Comparison of ENCODE assay signal across 33 cellular contexts in genomic region chr1:53645690-53646078, GRCh38.
"Had no signal": no experiment of that assay in that cellular context is flagged by ENCODE, and none has a peak within 500 bp of the region (broad histone marks: within the 10 kb centered on the region; RNA-seq: fewer than 3 reads in every experiment).

No MANE protein-coding gene starts in this region.

- H3K4me3 ChIP-seq: ascending aorta, breast epithelium, cardiac muscle cell, esophagus muscularis mucosa, gastrocnemius medialis, heart left ventricle had no signal

- H3K27ac Mint-ChIP-seq: activated B cell treated with CpG ODN at 0.5 μM for 24 hours; activated CD4-positive, alpha-beta memory T cell treated with anti-CD3 and anti-CD28 coated beads, Interleukin-2, amount 10 ng/mL, durations not matched to agents 7 days and 5 days; activated CD4-positive, alpha-beta T cell treated with anti-CD3 and anti-CD28 coated beads, Interleukin-2, amount 10 ng/mL, durations not matched to agents 7 days and 5 days; activated naive CD4-positive, alpha-beta T cell treated with anti-CD3 and anti-CD28 coated beads for 36 hours; activated naive CD4-positive, alpha-beta T cell treated with anti-CD3 and anti-CD28 coated beads, Interleukin-2, amount 50 U/mL, for 72 hours; activated naive CD8-positive, alpha-beta T cell treated with anti-CD3 and anti-CD28 coated beads, Interleukin-2, amount 10 ng/mL, durations not matched to agents 7 days and 5 days; activated T-helper 17 cell treated with anti-CD3 and anti-CD28 coated beads, Interleukin-2, amount 50 U/mL, for 72 hours; effector memory CD8-positive, alpha-beta T cell; T-helper 17 cell; T-helper 2 cell treated with Interferon-gamma antibody and Interleukin-4, amounts not matched to agents 5 μg/mL and 100 μg/mL, for 36 hours had no signal

- ATAC-seq: activated naive CD4-positive, alpha-beta T cell treated with anti-CD3 and anti-CD28 coated beads, Interleukin-2, amount 50 U/mL, for 72 hours; activated T-cell treated with anti-CD3 and anti-CD28 coated beads, Interleukin-2, amount 50 U/mL, for 4 hours; activated T-helper 17 cell treated with anti-CD3 and anti-CD28 coated beads, Interleukin-2, amount 50 U/mL, for 72 hours; effector memory CD8-positive, alpha-beta T cell; foreskin keratinocyte; gastrocnemius medialis; heart left ventricle; T-helper 17 cell had no signal

- H3K36me3 Mint-ChIP-seq: activated naive CD4-positive, alpha-beta T cell treated with anti-CD3 and anti-CD28 coated beads, Interleukin-2, amount 50 U/mL, for 72 hours; activated naive CD8-positive, alpha-beta T cell treated with anti-CD3 and anti-CD28 coated beads, Interleukin-2, amount 10 ng/mL, durations not matched to agents 7 days and 5 days; brain had no signal

- H3K4me1 Mint-ChIP-seq: activated B cell treated with CpG ODN at 0.5 μM for 24 hours; activated CD4-positive, alpha-beta memory T cell treated with anti-CD3 and anti-CD28 coated beads, Interleukin-2, amount 10 ng/mL, durations not matched to agents 7 days and 5 days; activated CD4-positive, alpha-beta T cell treated with anti-CD3 and anti-CD28 coated beads, Interleukin-2, amount 10 ng/mL, durations not matched to agents 7 days and 5 days; activated naive CD8-positive, alpha-beta T cell treated with anti-CD3 and anti-CD28 coated beads, Interleukin-2, amount 10 ng/mL, durations not matched to agents 7 days and 5 days; activated T-helper 17 cell treated with anti-CD3 and anti-CD28 coated beads, Interleukin-2, amount 50 U/mL, for 72 hours; central memory CD8-positive, alpha-beta T cell had no signal

- H3K4me3 Mint-ChIP-seq: activated B cell treated with CpG ODN at 0.5 μM for 24 hours; activated CD4-positive, alpha-beta memory T cell treated with anti-CD3 and anti-CD28 coated beads, Interleukin-2, amount 10 ng/mL, durations not matched to agents 7 days and 5 days; activated CD4-positive, alpha-beta T cell treated with anti-CD3 and anti-CD28 coated beads, Interleukin-2, amount 10 ng/mL, durations not matched to agents 7 days and 5 days; activated naive CD4-positive, alpha-beta T cell treated with anti-CD3 and anti-CD28 coated beads for 36 hours; activated naive CD8-positive, alpha-beta T cell treated with anti-CD3 and anti-CD28 coated beads, Interleukin-2, amount 10 ng/mL, durations not matched to agents 7 days and 5 days; activated T-cell treated with anti-CD3 and anti-CD28 coated beads, Interleukin-2, amount 50 U/mL, for 4 hours; activated T-helper 17 cell treated with anti-CD3 and anti-CD28 coated beads, Interleukin-2, amount 50 U/mL, for 72 hours; brain; central memory CD8-positive, alpha-beta T cell; effector memory CD8-positive, alpha-beta T cell; T-helper 17 cell; T-helper 2 cell treated with Interferon-gamma antibody and Interleukin-4, amounts not matched to agents 5 μg/mL and 100 μg/mL, for 36 hours had no signal

- H3K4me1 ChIP-seq: ascending aorta, breast epithelium, esophagus muscularis mucosa, foreskin keratinocyte, gastrocnemius medialis had no signal

- H3K9me3 ChIP-seq: ascending aorta, breast epithelium, esophagus muscularis mucosa, gastrocnemius medialis, heart left ventricle had no signal

- H3K9me3 Mint-ChIP-seq: activated B cell treated with CpG ODN at 0.5 μM for 24 hours; activated CD4-positive, alpha-beta memory T cell treated with anti-CD3 and anti-CD28 coated beads, Interleukin-2, amount 10 ng/mL, durations not matched to agents 7 days and 5 days; activated CD4-positive, alpha-beta T cell treated with anti-CD3 and anti-CD28 coated beads, Interleukin-2, amount 10 ng/mL, durations not matched to agents 7 days and 5 days; activated naive CD4-positive, alpha-beta T cell treated with anti-CD3 and anti-CD28 coated beads for 36 hours; activated naive CD4-positive, alpha-beta T cell treated with anti-CD3 and anti-CD28 coated beads, Interleukin-2, amount 50 U/mL, for 72 hours; activated naive CD8-positive, alpha-beta T cell treated with anti-CD3 and anti-CD28 coated beads, Interleukin-2, amount 10 ng/mL, durations not matched to agents 7 days and 5 days; activated T-cell treated with anti-CD3 and anti-CD28 coated beads, Interleukin-2, amount 50 U/mL, for 4 hours; activated T-helper 17 cell treated with anti-CD3 and anti-CD28 coated beads, Interleukin-2, amount 50 U/mL, for 72 hours; central memory CD8-positive, alpha-beta T cell; effector memory CD8-positive, alpha-beta T cell; T-helper 2 cell treated with Interferon-gamma antibody and Interleukin-4, amounts not matched to agents 5 μg/mL and 100 μg/mL, for 36 hours had no signal

- DNase-seq: activated B cell treated with CpG ODN at 0.5 μM for 24 hours; activated CD4-positive, alpha-beta memory T cell treated with anti-CD3 and anti-CD28 coated beads, Interleukin-2, amount 10 ng/mL, durations not matched to agents 7 days and 5 days; activated CD4-positive, alpha-beta T cell treated with anti-CD3 and anti-CD28 coated beads for 1 hour; activated CD4-positive, alpha-beta T cell treated with anti-CD3 and anti-CD28 coated beads for 4 hours; activated CD4-positive, alpha-beta T cell treated with anti-CD3 and anti-CD28 coated beads, Interleukin-2, amount 10 ng/mL, durations not matched to agents 7 days and 5 days; activated CD4-positive, alpha-beta T cell treated with anti-CD3 and anti-CD28 coated beads, Interleukin-2, amount 50 U/mL, for 4 hours; activated CD8-positive, alpha-beta memory T cell treated with anti-CD3 and anti-CD28 coated beads for 24 hours; activated effector memory CD4-positive, alpha-beta T cell treated with Interleukin-2 at 50 U/mL for 16 hours; activated gamma-delta T cell treated with Interleukin-2 at 50 U/mL for 16 hours; activated naive CD4-positive, alpha-beta T cell treated with anti-CD3 and anti-CD28 coated beads for 36 hours; activated naive CD8-positive, alpha-beta T cell treated with anti-CD3 and anti-CD28 coated beads, Interleukin-2, amount 10 ng/mL, durations not matched to agents 7 days and 5 days; activated T-cell treated with anti-CD3 and anti-CD28 coated beads, Interleukin-2, amount 50 U/mL, for 4 hours; cortex of kidney; effector CD4-positive, alpha-beta T cell; effector memory CD8-positive, alpha-beta T cell; erythroblast; foreskin keratinocyte; gastrocnemius medialis; glutamatergic neuron; T-helper 1 cell; T-helper 17 cell; T1000; WERI-Rb-1 had no signal

- H3K27me3 ChIP-seq: ascending aorta, breast epithelium, cardiac muscle cell, heart left ventricle had no signal

- H3K36me3 ChIP-seq: ascending aorta, breast epithelium, cardiac muscle cell, esophagus muscularis mucosa, gastrocnemius medialis, heart left ventricle, WERI-Rb-1 had no signal

- H3K27ac ChIP-seq: ascending aorta, breast epithelium, cardiac muscle cell, esophagus muscularis mucosa, foreskin keratinocyte, gastrocnemius medialis, heart left ventricle, WERI-Rb-1 had no signal
